Comparison of ENCODE assay signal across 11 cellular contexts in genomic region chr20:38260378-38261053, GRCh38. TPM values are rescaled to one million over a fixed set of nuclear protein-coding genes. Genes with fewer than 3 reads are reported as not detected.
DNase-seq lines count a peak whose midpoint lies in the region; ATAC-seq, FAIRE-seq and TF ChIP-seq lines count a peak whose summit lies in the region.
"Had no signal": no experiment of that assay in that cellular context is flagged by ENCODE, and none has a peak within 500 bp of the region (broad histone marks: within the 10 kb centered on the region; RNA-seq: fewer than 3 reads in every experiment).

Gene KIAA1755, minus strand, starts transcription at chr20:38260735. Its CDS starts 235 bp downstream, at chr20:38260500.

- H3K18ac ChIP-seq in H9 (ENCODE audit: insufficient read length, low read depth, low read length) = no peak within 1 kb of the TSS

- intact Hi-C loops in kidney (cut with DNase I) = no loop called here

- H3K27ac Mint-ChIP-seq in H9 (0 out of 7 replicates have a peak within 1 kb of the TSS, but pooled peaks of 1 of the 3 experiments have one; percentile 33), chondrocyte (ENCODE audit: unreplicated experiment) (peak within 1 kb of the TSS; percentile 95)
- H3K27ac Mint-ChIP-seq in activated naive CD8-positive, alpha-beta T cell treated with anti-CD3 and anti-CD28 coated beads for 36 hours = no peak within 1 kb of the TSS
- H3K27ac Mint-ChIP-seq: activated T-helper 1 cell treated with anti-CD3 and anti-CD28 coated beads, Interleukin-12 subunit alpha, Interleukin-12 subunit beta, Interleukin-2, Interleukin-4 antibody, amounts not matched to agents 30 ng/mL and 10 ng/mL and 1 ng/mL, durations not matched to agents 14 hours and 24 hours and 36 hours had no signal

- H3K14ac ChIP-seq in H9 (ENCODE audit: insufficient read depth, low read length) = no peak within 1 kb of the TSS; the same call in 1 of the 2 replicates

- H3K4me1 Mint-ChIP-seq in H9 (peaks cover 4 to 14% of the 10 kb centered on the region in 2 experiments; a peak in 3 of 4 replicates), chondrocyte (ENCODE audit: low read depth) (peaks cover 49% of the 10 kb centered on the region)
- H3K4me1 Mint-ChIP-seq in activated naive CD8-positive, alpha-beta T cell treated with anti-CD3 and anti-CD28 coated beads for 36 hours = no peaks in the 10 kb centered on the region

- H3K23me2 ChIP-seq in H9 (ENCODE audit: insufficient read length, low read depth, low read length, poor library complexity, severe bottlenecking) = peaks cover 4% of the 10 kb centered on the region

- TF ChIP-seq CTCF in H9 (conservative IDR thresholded peaks at IDR 0.05) (no peak), chondrocyte (IDR thresholded peaks at IDR 0.05) (no peak), kidney (IDR thresholded peaks at IDR 0.05; ENCODE audit: borderline replicate concordance, extremely low read depth, insufficient read depth) (no peak)

- H3K9me3 ChIP-seq in H9 (ENCODE audit: control insufficient read depth, low read depth, low read length) (no peaks in the 10 kb centered on the region), kidney (ENCODE audit: control insufficient read depth in 1 of 2, low read length in 2 of 2) (no peaks in the 10 kb centered on the region), skeletal muscle satellite cell (replicated peaks; ENCODE audit: low read length) (no peaks in the 10 kb centered on the region)

- FAIRE-seq in kidney (lab: Jason Lieb, UNC) = no peak

- no peak within 1 kb of the TSS for H2BK20ac ChIP-seq in H9 (ENCODE audit: low read depth, low read length, poor library complexity, severe bottlenecking)

- H3K4me1 ChIP-seq in H9 (ENCODE audit: insufficient read depth, low read length) (no peaks in the 10 kb centered on the region), kidney (ENCODE audit: control insufficient read depth in 1 of 2, insufficient read depth in 1 of 2, low read depth in 1 of 2, low read length in 2 of 2) (no peaks in the 10 kb centered on the region), skeletal muscle satellite cell (ENCODE audit: control insufficient read depth, insufficient read depth, low read length) (peaks cover 34% of the 10 kb centered on the region)

- H3K79me1 ChIP-seq in H9 (ENCODE audit: insufficient read depth, low read depth, low read length, poor library complexity, severe bottlenecking) = no peaks in the 10 kb centered on the region

- H3K23ac ChIP-seq in H9 (ENCODE audit: insufficient read length, low read depth, low read length) = no peak within 1 kb of the TSS

- H3K9me3 Mint-ChIP-seq in H9 (no peaks in the 10 kb centered on the region; a peak in 1 of 5 replicates), chondrocyte (ENCODE audit: low read depth) (peaks cover 10% of the 10 kb centered on the region)
- no peaks in the 10 kb centered on the region for H3K9me3 Mint-ChIP-seq in activated naive CD8-positive, alpha-beta T cell treated with anti-CD3 and anti-CD28 coated beads for 36 hours
- H3K9me3 Mint-ChIP-seq: activated T-helper 1 cell treated with anti-CD3 and anti-CD28 coated beads, Interleukin-12 subunit alpha, Interleukin-12 subunit beta, Interleukin-2, Interleukin-4 antibody, amounts not matched to agents 30 ng/mL and 10 ng/mL and 1 ng/mL, durations not matched to agents 14 hours and 24 hours and 36 hours had no signal

- no peak within 1 kb of the TSS for H3K4ac ChIP-seq in H9 (ENCODE audit: low read depth, low read length)

- H4K20me1 ChIP-seq in H9 (ENCODE audit: control insufficient read depth, insufficient read depth, insufficient read length) = no peaks in the 10 kb centered on the region

- no peak for ATAC-seq in HG03159 (IDR thresholded peaks at IDR 0.05; ENCODE audit: unreplicated experiment)

- no peak within 1 kb of the TSS for H3T11ph ChIP-seq in H9 (ENCODE audit: low read length)

- peak within 1 kb of the TSS; percentile 57 to 79 for H3K4me3 Mint-ChIP-seq in H9
- H3K4me3 Mint-ChIP-seq in chondrocyte (ENCODE audit: unreplicated experiment) = peak within 1 kb of the TSS; percentile 79
- no peak within 1 kb of the TSS for H3K4me3 Mint-ChIP-seq in activated naive CD8-positive, alpha-beta T cell treated with anti-CD3 and anti-CD28 coated beads for 36 hours
- H3K4me3 Mint-ChIP-seq: activated T-helper 1 cell treated with anti-CD3 and anti-CD28 coated beads, Interleukin-12 subunit alpha, Interleukin-12 subunit beta, Interleukin-2, Interleukin-4 antibody, amounts not matched to agents 30 ng/mL and 10 ng/mL and 1 ng/mL, durations not matched to agents 14 hours and 24 hours and 36 hours had no signal

- H3K27me3 Mint-ChIP-seq in H9 (ENCODE audit: low read depth) (peaks cover 45% of the 10 kb centered on the region), chondrocyte (ENCODE audit: low read depth) (no peaks in the 10 kb centered on the region)
- H3K27me3 Mint-ChIP-seq in activated naive CD8-positive, alpha-beta T cell treated with anti-CD3 and anti-CD28 coated beads for 36 hours = peaks cover 43% of the 10 kb centered on the region

- peak; percentile 43 for DNase-seq in H9
- DNase-seq in chondrocyte (ENCODE audit: low spot score) = peak; percentile 90
- peak; percentile 69 for DNase-seq in kidney
- no peak for DNase-seq in activated naive CD8-positive, alpha-beta T cell treated with anti-CD3 and anti-CD28 coated beads for 36 hours
- DNase-seq in germinal center (ENCODE audit: low spot score) = no peak
- DNase-seq in COLO668 (lab: John Stamatoyannopoulos, UW; ENCODE audit: unreplicated experiment) = no peak
- DNase-seq: NK-92 treated with Interleukin-12 subunit alpha and Interleukin-12 subunit beta, amount 100 ng/mL, for 24 hours had no signal

- no peaks in the 10 kb centered on the region for H3K79me2 ChIP-seq in H9 (ENCODE audit: insufficient read depth, low read length)

- H3K9ac ChIP-seq in H9 (ENCODE audit: extremely low read depth, insufficient read length, low read length) = no peak within 1 kb of the TSS
- H3K9ac ChIP-seq in kidney (ENCODE audit: low read length in 2 of 2) = peak within 1 kb of the TSS; percentile 17 to 34
- peak within 1 kb of the TSS; percentile 79 for H3K9ac ChIP-seq in skeletal muscle satellite cell (ENCODE audit: low read depth, low read length)

- H2AFZ ChIP-seq in H9 (ENCODE audit: low read length) = no peak within 1 kb of the TSS

- no peak within 1 kb of the TSS for H4K8ac ChIP-seq in H9 (replicated peaks; ENCODE audit: insufficient read length, low read depth, low read length)

- no peak within 1 kb of the TSS for H2BK12ac ChIP-seq in H9 (ENCODE audit: insufficient read length, low read depth, low read length)

- no peak within 1 kb of the TSS for H4K5ac ChIP-seq in H9 (ENCODE audit: insufficient read length, low read depth, low read length)

- no peak within 1 kb of the TSS for H3K56ac ChIP-seq in H9 (ENCODE audit: insufficient read length, low read depth, low read length)

- no peak within 1 kb of the TSS for H2BK5ac ChIP-seq in H9 (ENCODE audit: insufficient read length, low read length)

- no peak within 1 kb of the TSS for H2BK15ac ChIP-seq in H9 (ENCODE audit: low read depth, low read length)

- H3K36me3 ChIP-seq in kidney (ENCODE audit: control insufficient read depth in 1 of 2, insufficient read depth in 2 of 2, low read length in 2 of 2) (no peaks in the 10 kb centered on the region), skeletal muscle satellite cell (ENCODE audit: insufficient read depth, low read length) (no peaks in the 10 kb centered on the region)

- H3K27me3 ChIP-seq in H9 (ENCODE audit: insufficient read depth, low read length) (no peaks in the 10 kb centered on the region; the same call in 1 of the 2 replicates), skeletal muscle satellite cell (ENCODE audit: control insufficient read depth, insufficient read depth, low read length) (no peaks in the 10 kb centered on the region)

- no peak within 1 kb of the TSS for H2BK120ac ChIP-seq in H9 (ENCODE audit: low read depth, low read length, poor library complexity, severe bottlenecking)

- H3K4me2 ChIP-seq in H9 (ENCODE audit: insufficient read depth, insufficient read length, low read length) = peak within 1 kb of the TSS; percentile 49
- peak within 1 kb of the TSS; percentile 91 for H3K4me2 ChIP-seq in skeletal muscle satellite cell (ENCODE audit: low read length)

- WGBS in H9 (ENCODE audit: extremely low coverage, insufficient read length, low lambda C conversion rate) = no CpG with 5 or more reads among the region's 65 CpGs

- H3K4me3 ChIP-seq in kidney (ENCODE audit: low read length in 2 of 2) (peak within 1 kb of the TSS; percentile 34 to 49), skeletal muscle satellite cell (ENCODE audit: low read length) (peak within 1 kb of the TSS; percentile 81)

- no peak within 1 kb of the TSS for H2AK5ac ChIP-seq in H9 (ENCODE audit: insufficient read length, low read length)

- H3K36me3 Mint-ChIP-seq in H9 (ENCODE audit: insufficient read depth in 1 of 3, low read depth in 3 of 3) (no peaks in the 10 kb centered on the region), chondrocyte (ENCODE audit: low read depth) (peaks cover 7% of the 10 kb centered on the region)
- no peaks in the 10 kb centered on the region for H3K36me3 Mint-ChIP-seq in activated naive CD8-positive, alpha-beta T cell treated with anti-CD3 and anti-CD28 coated beads for 36 hours

- H3K27ac ChIP-seq in H9 (ENCODE audit: insufficient read length, low read depth, low read length) (no peak within 1 kb of the TSS), kidney (ENCODE audit: low read depth in 2 of 2, low read length in 2 of 2) (peak within 1 kb of the TSS; percentile 54 to 71)

- no peak within 1 kb of the TSS for H4K91ac ChIP-seq in H9 (ENCODE audit: insufficient read length, low read depth, low read length)

RNA-seq across cellular contexts. Expression of gene KIAA1755, which starts in this region (rescaled TPM):
- total RNA-seq in H9 (2021) (0.17 and 0.18 TPM in 2 replicates), chondrocyte (17.6 to 18.8 TPM (median 17.8 TPM) in 3 replicates), kidney (5.1 TPM)
- 1.5 TPM for polyA plus RNA-seq in kidney (ENCODE audit: insufficient read depth, low read depth, low replicate concordance)
- total RNA-seq in skeletal muscle satellite cell (2012; rRNA removed) = under 0.01 and 1.3 TPM in 2 replicates
- total RNA-seq in activated naive CD8-positive, alpha-beta T cell treated with anti-CD3 and anti-CD28 coated beads for 36 hours = not detected
- total RNA-seq: activated T-helper 1 cell treated with anti-CD3 and anti-CD28 coated beads, Interleukin-12 subunit alpha, Interleukin-12 subunit beta, Interleukin-2, Interleukin-4 antibody, amounts not matched to agents 30 ng/mL and 10 ng/mL and 1 ng/mL, durations not matched to agents 14 hours and 24 hours and 36 hours had no signal
- polyA plus RNA-seq: neural cell had no signal

Comparison
In these comparisons a context has a peak if more than half of its experiments do, and no peak if none do; other contexts are left out.
1. Peak in DNase-seq and H3K4me2 ChIP-seq in H9; RNA of the gene not detected or under 1 TPM.
2. DNase-seq: peak in chondrocyte (single experiment) and kidney (single experiment); none in activated naive CD8-positive, alpha-beta T cell treated with anti-CD3 and anti-CD28 coated beads for 36 hours (single experiment), germinal center (single experiment) and COLO668 (single experiment).